9 cellular contexts compared by ENCODE assay signal in genomic region chr1:31936966-31937299, GRCh38. TPM values are rescaled to one million over a fixed set of nuclear protein-coding genes. Genes with fewer than 3 reads are reported as not detected.
DNase-seq lines count a peak whose midpoint lies in the region; ATAC-seq and TF ChIP-seq lines count a peak whose summit lies in the region.
"Had no signal": no experiment of that assay in that cellular context is flagged by ENCODE, and none has a peak within 500 bp of the region (broad histone marks: within the 10 kb centered on the region; RNA-seq: fewer than 3 reads in every experiment).

No MANE protein-coding gene starts in this region.

- DNase-seq in AG10803 (ENCODE audit: low read depth) (no peak), MM.1S (no peak), dorsolateral prefrontal cortex (no peak), natural killer cell (no peak), NCI-H524 treated with DMSO at 0.1 percent for 48 hours (lab: John Stamatoyannopoulos, UW) (no peak), cerebellar nuclear complex (lab: John Stamatoyannopoulos, UW) (no peak), middle frontal gyrus (ENCODE audit: extremely low spot score, low spot score) (no peak)
- no peak for DNase-seq in stimulated activated CD4-positive, alpha-beta T cell treated with anti-CD3 and anti-CD28 coated beads, Interleukin-2, amount 100 ng/mL, for 24 hours
- DNase-seq: NCI-H748 treated with DMSO at 0.1 percent for 48 hours had no signal

- H3K27me3 Mint-ChIP-seq in natural killer cell (ENCODE audit: low read depth in 2 of 2): no peaks in the 10 kb centered on the region

- peak overlapping the region; percentile 87 for H3K4me2 ChIP-seq in MM.1S (ENCODE audit: low read depth, low read length)

- peaks cover 77 to 79% of the 10 kb centered on the region in 2 donors for H3K4me1 Mint-ChIP-seq in natural killer cell

- H3K4me3 ChIP-seq in AG10803 (ENCODE audit: low read length) (peak overlapping the region; percentile 98), MM.1S (ENCODE audit: low read length) (peak overlapping the region; percentile 88), dorsolateral prefrontal cortex (peak overlapping the region; percentile 51 to 87 (median 75))

- ATAC-seq in natural killer cell: no peak

- peaks cover 51% of the 10 kb centered on the region for H4K20me1 ChIP-seq in MM.1S (ENCODE audit: insufficient read depth, low read length)

- intact Hi-C loops in dorsolateral prefrontal cortex (cut with DNase I): loop anchor here (1.0 to 10.0 kb wide), 3 partner anchors 75 to 172 kb away; partner anchors contain the start of genes ADGRB2 (in 1 of the 2) and KHDRBS1 (in 1 of the 2)
- intact Hi-C loops in natural killer cell (cut with micrococcal nuclease): loop anchor here (5.0 kb wide), 1 partner anchor 50 kb away; no protein-coding TSS in a partner anchor

- peak overlapping the region; percentile 84 to 99 for H3K27ac Mint-ChIP-seq in natural killer cell

- peaks cover 33% of the 10 kb centered on the region for H3K4me1 ChIP-seq in MM.1S (ENCODE audit: low read length)

- H3K9me3 ChIP-seq in MM.1S (replicated peaks; ENCODE audit: insufficient read depth, low read length): no peaks in the 10 kb centered on the region

- peak overlapping the region; percentile 71; the same call in 1 of the 2 replicates for H3K9ac ChIP-seq in MM.1S (ENCODE audit: low read length)

- H3K4me3 Mint-ChIP-seq in natural killer cell: peak overlapping the region; percentile 100

- H3K9me2 ChIP-seq in MM.1S (replicated peaks; ENCODE audit: insufficient read depth, low read length): no peaks in the 10 kb centered on the region

- no peaks in the 10 kb centered on the region for H3K36me3 Mint-ChIP-seq in natural killer cell

- no peak for TF ChIP-seq CTCF in AG10803 (conservative IDR thresholded peaks at IDR 0.05; ENCODE audit: low read length)
- TF ChIP-seq CTCF in MM.1S (IDR thresholded peaks at IDR 0.05; ENCODE audit: low read length): no peak
- no peak for TF ChIP-seq CTCF in dorsolateral prefrontal cortex (IDR thresholded peaks at IDR 0.05 in 54 of 56, conservative IDR thresholded peaks at IDR 0.05 in 2 of 56; ENCODE audit: low read depth in 1 of 56, partially characterized antibody in 56 of 56)
- TF ChIP-seq CTCF in natural killer cell (IDR thresholded peaks at IDR 0.05): no peak

- no peaks in the 10 kb centered on the region for H3K27me3 ChIP-seq in MM.1S (replicated peaks; ENCODE audit: insufficient read depth, low read length)
- no peaks in the 10 kb centered on the region for H3K27me3 ChIP-seq in dorsolateral prefrontal cortex

- no peaks in the 10 kb centered on the region for H3K9me3 Mint-ChIP-seq in natural killer cell

- peaks cover 26% of the 10 kb centered on the region for H3F3A ChIP-seq in MM.1S (ENCODE audit: insufficient read depth, low read length)

- H2AFZ ChIP-seq in MM.1S (ENCODE audit: low read length): no peak overlapping the region

- H3K79me2 ChIP-seq in MM.1S (ENCODE audit: low read length): peaks cover 59% of the 10 kb centered on the region

- H3K27ac ChIP-seq in MM.1S (ENCODE audit: low read length) (peak overlapping the region; percentile 43; the same call in 1 of the 2 replicates), dorsolateral prefrontal cortex (peak overlapping the region in 58 of 59 donors; percentile 33 to 98 (median 88))

- H3K36me3 ChIP-seq in MM.1S (replicated peaks; ENCODE audit: insufficient read depth, low read length): no peaks in the 10 kb centered on the region

RNA-seq across cellular contexts. Expression of gene PTP4A2, which starts 1.2 kb away (rescaled TPM):
- 100 to 1,000 TPM; 185 to 784 (median 393) TPM for total RNA-seq in dorsolateral prefrontal cortex
- total RNA-seq in natural killer cell: 100 to 1,000 TPM; 435 to 527 (median 443) TPM
